8 cellular contexts compared by ENCODE assay signal in genomic region chr16:82031116-82032084, GRCh38. TPM values are rescaled to one million over a fixed set of nuclear protein-coding genes. Genes with fewer than 3 reads are reported as not detected.
DNase-seq lines count a peak whose midpoint lies in the region; ATAC-seq and TF ChIP-seq lines count a peak whose summit lies in the region.

No MANE protein-coding gene starts in this region.

- no peak for DNase-seq in CD4-positive, alpha-beta T cell
- DNase-seq in HFF-Myc (ENCODE audit: extremely low read depth, low read depth) (peak; percentile 19), RPMI7951 (ENCODE audit: low read depth) (peak; percentile 80), foreskin melanocyte (peak; percentile 53), upper lobe of left lung (no peak), occipital lobe (lab: John Stamatoyannopoulos, UW) (no peak)
- DNase-seq in stimulated activated naive CD8-positive, alpha-beta T cell treated with anti-CD3 and anti-CD28 coated beads, Interleukin-15, amount 100 ng/mL, for 72 hours = no peak

- WGBS in upper lobe of left lung, 2 donors = 58 to 65% methylated on average over 13 of the region's 13 CpGs

- intact Hi-C loops in CD4-positive, alpha-beta T cell (cut with DNase I, micrococcal nuclease) = loop anchor here in 1 of 2 experiments (2.0 kb wide), 1 partner anchor 199 kb away; no protein-coding TSS in a partner anchor

- CTCF ChIA-PET in CD4-positive, alpha-beta T cell (lab: Charles Lee) = no interaction called here

- peak; percentile 16 for TF ChIP-seq CTCF in CD4-positive, alpha-beta T cell (IDR thresholded peaks at IDR 0.05)
- TF ChIP-seq CTCF in HFF-Myc (IDR thresholded peaks at IDR 0.05; ENCODE audit: low read depth, low read length, missing control alignments) (peak; percentile 60), upper lobe of left lung (IDR thresholded peaks at IDR 0.05) (peak in 5 of 6 experiments; percentile 26 to 63 (median 57))

- POLR2A ChIA-PET in CD4-positive, alpha-beta T cell (lab: Charles Lee) = no interaction called here

- H3K27me3 ChIP-seq in CD4-positive, alpha-beta T cell (ENCODE audit: control insufficient read depth, insufficient read depth, low read length) = peaks cover 9% of the 10 kb centered on the region
- no peaks in the 10 kb centered on the region for H3K27me3 ChIP-seq in upper lobe of left lung

- no peak for ATAC-seq in CD4-positive, alpha-beta T cell (ENCODE audit: poor library complexity)
- ATAC-seq in upper lobe of left lung (ENCODE audit: low FRiP score in 2 of 2) (no peak), HG03095 (IDR thresholded peaks at IDR 0.05; ENCODE audit: unreplicated experiment) (no peak)
- ATAC-seq in stimulated activated naive CD8-positive, alpha-beta T cell treated with anti-CD3 and anti-CD28 coated beads, Interleukin-15, amount 100 ng/mL, for 72 hours = no peak

- no peaks in the 10 kb centered on the region for H3K9me3 Mint-ChIP-seq in CD4-positive, alpha-beta T cell
- no peaks in the 10 kb centered on the region for H3K9me3 Mint-ChIP-seq in stimulated activated naive CD8-positive, alpha-beta T cell treated with anti-CD3 and anti-CD28 coated beads, Interleukin-15, amount 100 ng/mL, for 72 hours

- no peaks in the 10 kb centered on the region for H3K4me1 Mint-ChIP-seq in CD4-positive, alpha-beta T cell (ENCODE audit: low read depth)
- no peaks in the 10 kb centered on the region for H3K4me1 Mint-ChIP-seq in stimulated activated naive CD8-positive, alpha-beta T cell treated with anti-CD3 and anti-CD28 coated beads, Interleukin-15, amount 100 ng/mL, for 72 hours

- H3K4me3 ChIP-seq in HFF-Myc (replicated peaks; ENCODE audit: low read depth, low read length) (no peak overlapping the region), upper lobe of left lung (no peak overlapping the region)

- no peaks in the 10 kb centered on the region for H3K36me3 ChIP-seq in upper lobe of left lung

- no peak overlapping the region for H3K4me3 Mint-ChIP-seq in CD4-positive, alpha-beta T cell
- H3K4me3 Mint-ChIP-seq in stimulated activated naive CD8-positive, alpha-beta T cell treated with anti-CD3 and anti-CD28 coated beads, Interleukin-15, amount 100 ng/mL, for 72 hours = no peak overlapping the region

- no peak for TF ChIP-seq POLR2A in upper lobe of left lung (IDR thresholded peaks at IDR 0.05)

- no peak for TF ChIP-seq EP300 in upper lobe of left lung (IDR thresholded peaks at IDR 0.05)

- H3K27me3 Mint-ChIP-seq in CD4-positive, alpha-beta T cell = peaks cover 35% of the 10 kb centered on the region
- peaks cover 38% of the 10 kb centered on the region for H3K27me3 Mint-ChIP-seq in stimulated activated naive CD8-positive, alpha-beta T cell treated with anti-CD3 and anti-CD28 coated beads, Interleukin-15, amount 100 ng/mL, for 72 hours

- H3K27ac Mint-ChIP-seq in CD4-positive, alpha-beta T cell = no peak overlapping the region
- no peak overlapping the region for H3K27ac Mint-ChIP-seq in stimulated activated naive CD8-positive, alpha-beta T cell treated with anti-CD3 and anti-CD28 coated beads, Interleukin-15, amount 100 ng/mL, for 72 hours

- H3K9me3 ChIP-seq in CD4-positive, alpha-beta T cell (ENCODE audit: control insufficient read depth, low read length) = no peaks in the 10 kb centered on the region
- no peaks in the 10 kb centered on the region for H3K9me3 ChIP-seq in upper lobe of left lung

- H3K4me1 ChIP-seq in upper lobe of left lung = no peaks in the 10 kb centered on the region

- no peak overlapping the region for H3K27ac ChIP-seq in CD4-positive, alpha-beta T cell (ENCODE audit: low read depth, low read length)
- no peak overlapping the region for H3K27ac ChIP-seq in upper lobe of left lung

- H3K36me3 Mint-ChIP-seq in CD4-positive, alpha-beta T cell (ENCODE audit: low read depth) = no peaks in the 10 kb centered on the region

RNA-seq across cellular contexts. Expression of gene HSD17B2, which starts 3.7 kb away (rescaled TPM):
- not detected for total RNA-seq in CD4-positive, alpha-beta T cell
- 1.4 and 2.6 TPM in 2 replicates for total RNA-seq in RPMI7951 (2014; rRNA removed; shearing (Covaris generic))
- total RNA-seq in upper lobe of left lung (1 to 10 TPM in 2 of 6 donors, under 1 TPM in 2, not detected in 2; 0.49 to 2.0 (median 1.4) TPM), occipital lobe (0.47 TPM)

RNA-seq across cellular contexts. Expression of gene SDR42E1, which starts 20.1 kb away (rescaled TPM):
- 1 to 10 TPM; 4.5 to 7.6 TPM for total RNA-seq in CD4-positive, alpha-beta T cell
- total RNA-seq in RPMI7951 (2014; rRNA removed; shearing (Covaris generic)) = 1.6 and 1.8 TPM in 2 replicates
- total RNA-seq in upper lobe of left lung (1 to 10 TPM; 2.1 to 5.7 (median 4.1) TPM), occipital lobe (not detected)

Comparison
In these comparisons a context has a peak if more than half of its experiments do, and no peak if none do; other contexts are left out.
1. DNase-seq: peak in HFF-Myc (single experiment), RPMI7951 (single experiment) and foreskin melanocyte (single experiment); none in CD4-positive, alpha-beta T cell (0 of 10), upper lobe of left lung (0 of 2), stimulated activated naive CD8-positive, alpha-beta T cell treated with anti-CD3 and anti-CD28 coated beads, Interleukin-15, amount 100 ng/mL, for 72 hours (0 of 2) and occipital lobe (single experiment).
2. Peak in every context shown above with its lines, with median percentiles within 50 percentile points of each other: CTCF ChIP-seq.